ENCODE assay signal across 10 cellular contexts in genomic region chr15:73781038-73781925, GRCh38. TPM values are rescaled to one million over a fixed set of nuclear protein-coding genes. Genes with fewer than 3 reads are reported as not detected.
DNase-seq lines count a peak whose midpoint lies in the region; TF ChIP-seq lines count a peak whose summit lies in the region.
"Had no signal": no experiment of that assay in that cellular context is flagged by ENCODE, and none has a peak within 500 bp of the region (broad histone marks: within the 10 kb centered on the region; RNA-seq: fewer than 3 reads in every experiment).

No MANE protein-coding gene starts in this region.

- peak; percentile 7 for DNase-seq in SIG-M5 treated with dmso at 0.1 percent for 504 hours (lab: John Stamatoyannopoulos, UW; ENCODE audit: unreplicated experiment)
- DNase-seq in SIG-M5 (lab: John Stamatoyannopoulos, UW) = no peak
- DNase-seq in NAMALWA (ENCODE audit: low spot score) = peak; percentile 43
- DNase-seq in cerebellar cortex (ENCODE audit: low spot score) = peak; percentile 31
- peak; percentile 52 to 79 for DNase-seq in trophoblast cell
- DNase-seq in coronary artery (ENCODE audit: low spot score) = no peak
- DNase-seq in NCI-H2029 (lab: John Stamatoyannopoulos, UW) = no peak
- DNase-seq in C1 segment of cervical spinal cord (lab: John Stamatoyannopoulos, UW) = no peak

- no peaks in the 10 kb centered on the region for H3K4me1 ChIP-seq in trophoblast cell (ENCODE audit: control insufficient read depth in 1 of 2, insufficient read depth in 2 of 2, low read length in 2 of 2)

- no peak overlapping the region for H2BK12ac ChIP-seq in trophoblast cell (ENCODE audit: low read length)

- H3K4me2 ChIP-seq in trophoblast cell (ENCODE audit: low read length) = no peak overlapping the region

- H4K12ac ChIP-seq in trophoblast cell (ENCODE audit: low read depth, low read length) = no peak overlapping the region

- no peak overlapping the region for H3K9ac ChIP-seq in trophoblast cell (ENCODE audit: low read length)
- H3K9ac ChIP-seq: BLaER1 treated with 17β-estradiol and CSF1 and Interleukin-3, amounts not matched to agents 10 nM and 100 nM had no signal

- no peaks in the 10 kb centered on the region for H3K36me3 ChIP-seq in trophoblast cell (ENCODE audit: control insufficient read depth in 1 of 2, insufficient read depth in 2 of 2, low read length in 2 of 2)
- H3K36me3 ChIP-seq: BLaER1 treated with 17β-estradiol and CSF1 and Interleukin-3, amounts not matched to agents 10 nM and 100 nM; HAP-1 had no signal

- no peak overlapping the region for H3K23ac ChIP-seq in trophoblast cell (ENCODE audit: low read length)

- no peaks in the 10 kb centered on the region for H3K79me1 ChIP-seq in trophoblast cell (ENCODE audit: low read length)

- H3K9me3 ChIP-seq in trophoblast cell (ENCODE audit: insufficient read depth, low read depth, low read length) = peaks cover 1% of the 10 kb centered on the region
- H3K9me3 ChIP-seq: BLaER1 treated with 17β-estradiol and CSF1 and Interleukin-3, amounts not matched to agents 10 nM and 100 nM; HAP-1 had no signal

- no peak overlapping the region for H3K14ac ChIP-seq in trophoblast cell (ENCODE audit: low read length)

- no peaks in the 10 kb centered on the region for H3K27me3 ChIP-seq in trophoblast cell (ENCODE audit: insufficient read depth, low read length)
- H3K27me3 ChIP-seq: BLaER1 treated with 17β-estradiol and CSF1 and Interleukin-3, amounts not matched to agents 10 nM and 100 nM had no signal

- no CpG with 5 or more reads among the region's 8 CpGs for WGBS in trophoblast cell (ENCODE audit: extremely low coverage, insufficient coverage, insufficient read length)

- H2BK5ac ChIP-seq in trophoblast cell (ENCODE audit: low read depth, low read length, poor library complexity) = no peak overlapping the region

- H3K79me2 ChIP-seq in trophoblast cell (ENCODE audit: control insufficient read depth, insufficient read depth, low read length, poor library complexity) = no peaks in the 10 kb centered on the region

- no peak overlapping the region for H3K18ac ChIP-seq in trophoblast cell (ENCODE audit: low read length)

- H2AFZ ChIP-seq in trophoblast cell (ENCODE audit: insufficient read depth, low read length, poor library complexity) = no peak overlapping the region

- H4K91ac ChIP-seq in trophoblast cell (ENCODE audit: low read depth, low read length) = no peak overlapping the region

- no peak for TF ChIP-seq CTCF in coronary artery (IDR thresholded peaks at IDR 0.05)

- no peak overlapping the region for H4K8ac ChIP-seq in trophoblast cell (ENCODE audit: low read depth, low read length)

- H3K27ac ChIP-seq in trophoblast cell (ENCODE audit: low read depth, low read length) (no peak overlapping the region), coronary artery (no peak overlapping the region)
- H3K27ac ChIP-seq: BLaER1 treated with 17β-estradiol and CSF1 and Interleukin-3, amounts not matched to agents 10 nM and 100 nM had no signal

- no peak overlapping the region for H3K4me3 ChIP-seq in trophoblast cell (ENCODE audit: low read depth, low read length)
- H3K4me3 ChIP-seq in coronary artery = no peak overlapping the region
- H3K4me3 ChIP-seq: BLaER1 treated with 17β-estradiol and CSF1 and Interleukin-3, amounts not matched to agents 10 nM and 100 nM; HAP-1 had no signal

- no peak overlapping the region for H3K4ac ChIP-seq in trophoblast cell (ENCODE audit: low read depth, low read length)

- no peak overlapping the region for H2BK120ac ChIP-seq in trophoblast cell (ENCODE audit: insufficient read depth, low read length, poor library complexity)

- H2AK5ac ChIP-seq in trophoblast cell (ENCODE audit: low read length) = no peak overlapping the region

RNA-seq across cellular contexts. Expression of gene INSYN1, which starts 28.1 kb away (rescaled TPM):
- 0.08 and 0.11 TPM in 2 replicates for polyA plus RNA-seq in trophoblast cell (2013)

Comparison
In these comparisons a context has a peak if more than half of its experiments do, and no peak if none do; other contexts are left out.
1. DNase-seq: peak in SIG-M5 treated with dmso at 0.1 percent for 504 hours (single experiment), NAMALWA (single experiment), cerebellar cortex (single experiment) and trophoblast cell (2 of 2); none in SIG-M5 (single experiment), coronary artery (single experiment), NCI-H2029 (single experiment) and C1 segment of cervical spinal cord (0 of 14).